1 cellular context compared by ENCODE assay signal in the genomic region with DNA sequence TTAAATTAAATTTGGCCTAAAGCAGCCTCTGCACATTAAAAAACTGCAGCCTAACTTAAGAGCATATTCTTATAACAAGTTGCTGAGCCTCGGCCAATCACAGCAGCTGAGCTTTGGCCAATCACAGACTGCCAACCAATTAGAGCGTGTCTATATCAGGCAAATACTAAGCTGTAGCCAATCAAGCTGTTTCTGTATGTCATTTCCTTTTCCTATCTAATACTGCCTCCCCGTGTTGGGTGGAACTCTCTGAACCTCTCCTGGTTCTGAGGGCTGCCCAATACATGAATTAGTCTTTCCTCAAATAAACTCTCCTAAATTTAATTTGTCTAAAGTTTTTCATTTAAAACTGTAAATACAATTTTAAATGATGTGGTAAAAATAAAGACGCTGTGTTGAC.
A peak's percentile ranks its signal among the peaks of the same experiment; 100 is the strongest.
TF ChIP-seq lines count a peak whose summit lies in the region.

No MANE protein-coding gene starts in this region.

TF ChIP-seq in HepG2, 621 proteins besides CTCF, POLR2A, EP300 and RAD21 (continued from another document):
- TF ChIP-seq, protein P1, sequence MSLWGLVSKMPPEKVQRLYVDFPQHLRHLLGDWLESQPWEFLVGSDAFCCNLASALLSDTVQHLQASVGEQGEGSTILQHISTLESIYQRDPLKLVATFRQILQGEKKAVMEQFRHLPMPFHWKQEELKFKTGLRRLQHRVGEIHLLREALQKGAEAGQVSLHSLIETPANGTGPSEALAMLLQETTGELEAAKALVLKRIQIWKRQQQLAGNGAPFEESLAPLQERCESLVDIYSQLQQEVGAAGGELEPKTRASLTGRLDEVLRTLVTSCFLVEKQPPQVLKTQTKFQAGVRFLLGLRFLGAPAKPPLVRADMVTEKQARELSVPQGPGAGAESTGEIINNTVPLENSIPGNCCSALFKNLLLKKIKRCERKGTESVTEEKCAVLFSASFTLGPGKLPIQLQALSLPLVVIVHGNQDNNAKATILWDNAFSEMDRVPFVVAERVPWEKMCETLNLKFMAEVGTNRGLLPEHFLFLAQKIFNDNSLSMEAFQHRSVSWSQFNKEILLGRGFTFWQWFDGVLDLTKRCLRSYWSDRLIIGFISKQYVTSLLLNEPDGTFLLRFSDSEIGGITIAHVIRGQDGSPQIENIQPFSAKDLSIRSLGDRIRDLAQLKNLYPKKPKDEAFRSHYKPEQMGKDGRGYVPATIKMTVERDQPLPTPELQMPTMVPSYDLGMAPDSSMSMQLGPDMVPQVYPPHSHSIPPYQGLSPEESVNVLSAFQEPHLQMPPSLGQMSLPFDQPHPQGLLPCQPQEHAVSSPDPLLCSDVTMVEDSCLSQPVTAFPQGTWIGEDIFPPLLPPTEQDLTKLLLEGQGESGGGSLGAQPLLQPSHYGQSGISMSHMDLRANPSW (CRISPR knock-in tag; IDR thresholded peaks at IDR 0.05; ENCODE audit: borderline replicate concordance) = no peak
- TF ChIP-seq STAG1 (CRISPR knock-in tag; IDR thresholded peaks at IDR 0.05) (peak; percentile 22; the same call in 1 of the 2 replicates), MAFG (CRISPR knock-in tag; IDR thresholded peaks at IDR 0.05) (no peak), MZF1 (CRISPR knock-in tag; IDR thresholded peaks at IDR 0.05; ENCODE audit: borderline replicate concordance) (no peak), SIX4 (CRISPR knock-in tag; IDR thresholded peaks at IDR 0.05) (no peak)
- TF ChIP-seq, protein P2, sequence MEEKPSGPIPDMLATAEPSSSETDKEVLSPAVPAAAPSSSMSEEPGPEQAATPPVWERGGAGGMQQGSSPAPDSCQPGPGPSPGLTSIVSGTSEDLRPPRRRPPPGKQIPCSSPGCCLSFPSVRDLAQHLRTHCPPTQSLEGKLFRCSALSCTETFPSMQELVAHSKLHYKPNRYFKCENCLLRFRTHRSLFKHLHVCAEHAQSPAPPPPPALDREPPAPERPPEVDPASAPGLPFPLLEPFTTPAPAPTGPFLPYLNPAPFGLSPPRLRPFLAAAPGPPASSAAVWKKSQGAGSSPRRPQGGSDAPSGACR (CRISPR knock-in tag; IDR thresholded peaks at IDR 0.05) = no peak
- TF ChIP-seq, protein P3, sequence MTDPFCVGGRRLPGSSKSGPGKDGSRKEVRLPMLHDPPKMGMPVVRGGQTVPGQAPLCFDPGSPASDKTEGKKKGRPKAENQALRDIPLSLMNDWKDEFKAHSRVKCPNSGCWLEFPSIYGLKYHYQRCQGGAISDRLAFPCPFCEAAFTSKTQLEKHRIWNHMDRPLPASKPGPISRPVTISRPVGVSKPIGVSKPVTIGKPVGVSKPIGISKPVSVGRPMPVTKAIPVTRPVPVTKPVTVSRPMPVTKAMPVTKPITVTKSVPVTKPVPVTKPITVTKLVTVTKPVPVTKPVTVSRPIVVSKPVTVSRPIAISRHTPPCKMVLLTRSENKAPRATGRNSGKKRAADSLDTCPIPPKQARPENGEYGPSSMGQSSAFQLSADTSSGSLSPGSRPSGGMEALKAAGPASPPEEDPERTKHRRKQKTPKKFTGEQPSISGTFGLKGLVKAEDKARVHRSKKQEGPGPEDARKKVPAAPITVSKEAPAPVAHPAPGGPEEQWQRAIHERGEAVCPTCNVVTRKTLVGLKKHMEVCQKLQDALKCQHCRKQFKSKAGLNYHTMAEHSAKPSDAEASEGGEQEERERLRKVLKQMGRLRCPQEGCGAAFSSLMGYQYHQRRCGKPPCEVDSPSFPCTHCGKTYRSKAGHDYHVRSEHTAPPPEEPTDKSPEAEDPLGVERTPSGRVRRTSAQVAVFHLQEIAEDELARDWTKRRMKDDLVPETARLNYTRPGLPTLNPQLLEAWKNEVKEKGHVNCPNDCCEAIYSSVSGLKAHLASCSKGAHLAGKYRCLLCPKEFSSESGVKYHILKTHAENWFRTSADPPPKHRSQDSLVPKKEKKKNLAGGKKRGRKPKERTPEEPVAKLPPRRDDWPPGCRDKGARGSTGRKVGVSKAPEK (CRISPR knock-in tag; IDR thresholded peaks at IDR 0.05; ENCODE audit: borderline replicate concordance) = no peak
